Comparison of ENCODE assay signal across 8 cellular contexts in genomic region chr1:226549937-226550670, GRCh38. TPM values are rescaled to one million over a fixed set of nuclear protein-coding genes. Genes with fewer than 3 reads are reported as not detected.
DNase-seq lines count a peak whose midpoint lies in the region; ATAC-seq and TF ChIP-seq lines count a peak whose summit lies in the region.

No MANE protein-coding gene starts in this region.

- H3K27me3 Mint-ChIP-seq in activated CD4-positive, alpha-beta T cell treated with anti-CD3 and anti-CD28 coated beads, Interleukin-2, amount 10 ng/mL, durations not matched to agents 7 days and 5 days: peaks cover 82% of the 10 kb centered on the region
- H3K27me3 Mint-ChIP-seq in natural killer cell treated with Interleukin-12 subunit alpha and Interleukin-12 subunit beta and Interleukin-15 and Interleukin-18, amount 100 ng/mL, for 72 hours: peaks cover 42 to 71% of the 10 kb centered on the region in 2 donors

- DNase-seq in EL (peak; percentile 11), HT-29 (ENCODE audit: low spot score) (peak; percentile 11), fibroblast of mammary gland (ENCODE audit: low read depth) (peak; percentile 10), NOMO-1 treated with dmso at 0.1 percent for 144 hours (lab: John Stamatoyannopoulos, UW; ENCODE audit: unreplicated experiment) (no peak), GOT3 (lab: John Stamatoyannopoulos, UW) (no peak)
- DNase-seq in activated CD4-positive, alpha-beta T cell treated with anti-CD3 and anti-CD28 coated beads, Interleukin-2, amount 10 ng/mL, durations not matched to agents 7 days and 5 days: no peak
- no peak for DNase-seq in natural killer cell treated with Interleukin-12 subunit alpha and Interleukin-12 subunit beta and Interleukin-15 and Interleukin-18, amount 100 ng/mL, for 72 hours (ENCODE audit: low spot score)

- POLR2A ChIA-PET in activated CD4-positive, alpha-beta T cell treated with anti-CD3 and anti-CD28 coated beads, Interleukin-2, amount 10 ng/mL, durations not matched to agents 7 days and 5 days (lab: Charles Lee): no interaction called here

- no peak overlapping the region for H3K27ac Mint-ChIP-seq in activated CD4-positive, alpha-beta T cell treated with anti-CD3 and anti-CD28 coated beads, Interleukin-2, amount 10 ng/mL, durations not matched to agents 7 days and 5 days
- no peak overlapping the region for H3K27ac Mint-ChIP-seq in natural killer cell treated with Interleukin-12 subunit alpha and Interleukin-12 subunit beta and Interleukin-15 and Interleukin-18, amount 100 ng/mL, for 72 hours

- CTCF ChIA-PET in activated CD4-positive, alpha-beta T cell treated with anti-CD3 and anti-CD28 coated beads, Interleukin-2, amount 10 ng/mL, durations not matched to agents 7 days and 5 days (lab: Charles Lee): interaction anchor here (0.6 kb wide), 2 partner anchors 39 to 95 kb away, joined by 3 read pairs; no protein-coding TSS in a partner anchor

- no peaks in the 10 kb centered on the region for H3K9me3 Mint-ChIP-seq in activated CD4-positive, alpha-beta T cell treated with anti-CD3 and anti-CD28 coated beads, Interleukin-2, amount 10 ng/mL, durations not matched to agents 7 days and 5 days
- H3K9me3 Mint-ChIP-seq in natural killer cell treated with Interleukin-12 subunit alpha and Interleukin-12 subunit beta and Interleukin-15 and Interleukin-18, amount 100 ng/mL, for 72 hours: no peaks in the 10 kb centered on the region

- no peaks in the 10 kb centered on the region for H3K36me3 Mint-ChIP-seq in activated CD4-positive, alpha-beta T cell treated with anti-CD3 and anti-CD28 coated beads, Interleukin-2, amount 10 ng/mL, durations not matched to agents 7 days and 5 days (ENCODE audit: low read depth)
- no peaks in the 10 kb centered on the region for H3K36me3 Mint-ChIP-seq in natural killer cell treated with Interleukin-12 subunit alpha and Interleukin-12 subunit beta and Interleukin-15 and Interleukin-18, amount 100 ng/mL, for 72 hours

- no peak overlapping the region for H3K4me3 ChIP-seq in fibroblast of mammary gland (ENCODE audit: control insufficient read depth, low read depth, low read length)

- ATAC-seq in natural killer cell treated with Interleukin-12 subunit alpha and Interleukin-12 subunit beta and Interleukin-15 and Interleukin-18, amount 100 ng/mL, for 72 hours: no peak
- no peak for ATAC-seq in HG03439 (IDR thresholded peaks at IDR 0.05; ENCODE audit: unreplicated experiment)

- TF ChIP-seq CTCF in fibroblast of mammary gland (conservative IDR thresholded peaks at IDR 0.05; ENCODE audit: control insufficient read depth, insufficient read depth, low read depth, low read length): no peak

- peaks cover 19% of the 10 kb centered on the region for H3K4me1 Mint-ChIP-seq in activated CD4-positive, alpha-beta T cell treated with anti-CD3 and anti-CD28 coated beads, Interleukin-2, amount 10 ng/mL, durations not matched to agents 7 days and 5 days
- H3K4me1 Mint-ChIP-seq in natural killer cell treated with Interleukin-12 subunit alpha and Interleukin-12 subunit beta and Interleukin-15 and Interleukin-18, amount 100 ng/mL, for 72 hours (ENCODE audit: low read depth in 2 of 2): peaks cover 4 to 9% of the 10 kb centered on the region in 2 donors

- peak overlapping the region; percentile 36 for H3K4me3 Mint-ChIP-seq in activated CD4-positive, alpha-beta T cell treated with anti-CD3 and anti-CD28 coated beads, Interleukin-2, amount 10 ng/mL, durations not matched to agents 7 days and 5 days
- peak overlapping the region; percentile 39 for H3K4me3 Mint-ChIP-seq in natural killer cell treated with Interleukin-12 subunit alpha and Interleukin-12 subunit beta and Interleukin-15 and Interleukin-18, amount 100 ng/mL, for 72 hours

RNA-seq across cellular contexts. Expression of gene STUM, which starts 1.5 kb away (rescaled TPM):
- total RNA-seq in HT-29 (2014; rRNA removed; shearing (Covaris generic)): not detected in 2 replicates
- not detected for total RNA-seq in activated CD4-positive, alpha-beta T cell treated with anti-CD3 and anti-CD28 coated beads, Interleukin-2, amount 10 ng/mL, durations not matched to agents 7 days and 5 days
- not detected for total RNA-seq in natural killer cell treated with Interleukin-12 subunit alpha and Interleukin-12 subunit beta and Interleukin-15 and Interleukin-18, amount 100 ng/mL, for 72 hours

Comparison
In these comparisons a context has a peak if more than half of its experiments do, and no peak if none do; other contexts are left out.
1. DNase-seq: peak in EL (single experiment), HT-29 (single experiment) and fibroblast of mammary gland (single experiment); none in activated CD4-positive, alpha-beta T cell treated with anti-CD3 and anti-CD28 coated beads, Interleukin-2, amount 10 ng/mL, durations not matched to agents 7 days and 5 days (single experiment), natural killer cell treated with Interleukin-12 subunit alpha and Interleukin-12 subunit beta and Interleukin-15 and Interleukin-18, amount 100 ng/mL, for 72 hours (single experiment), NOMO-1 treated with dmso at 0.1 percent for 144 hours (single experiment) and GOT3 (single experiment).